ENCODE assay signal across 1 cellular context in the genomic region with DNA sequence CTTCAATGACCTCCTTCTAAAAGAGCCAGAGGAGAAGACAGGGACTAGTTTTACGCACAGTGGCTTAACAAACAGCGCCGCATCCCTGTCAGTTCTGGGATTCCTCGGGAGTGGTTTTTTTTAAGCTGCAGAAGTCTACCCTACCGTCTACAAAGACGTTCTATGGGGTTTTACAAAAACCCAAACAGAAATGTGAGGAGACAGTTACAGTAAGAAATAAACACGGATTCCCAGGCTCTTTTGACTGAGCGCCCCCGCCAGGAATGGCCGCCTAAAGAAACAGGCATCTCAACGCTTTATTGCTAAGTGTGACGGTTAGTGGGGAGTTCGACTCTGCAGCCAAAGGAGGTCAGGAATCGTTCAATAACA.
TF ChIP-seq lines count a peak whose summit lies in the region.

No MANE protein-coding gene starts in this region.

TF ChIP-seq in endothelial cell of umbilical vein, 7 proteins besides CTCF, POLR2A, EP300 and RAD21 (continued from another document):
- TF ChIP-seq GATA2 (IDR thresholded peaks at IDR 0.05; ENCODE audit: insufficient read depth, insufficient read length, low read depth, low read length) = no peak
- TF ChIP-seq JUN (IDR thresholded peaks at IDR 0.05; ENCODE audit: borderline replicate concordance, insufficient read depth, insufficient read length, low read depth) = no peak
